In the genomic region with DNA sequence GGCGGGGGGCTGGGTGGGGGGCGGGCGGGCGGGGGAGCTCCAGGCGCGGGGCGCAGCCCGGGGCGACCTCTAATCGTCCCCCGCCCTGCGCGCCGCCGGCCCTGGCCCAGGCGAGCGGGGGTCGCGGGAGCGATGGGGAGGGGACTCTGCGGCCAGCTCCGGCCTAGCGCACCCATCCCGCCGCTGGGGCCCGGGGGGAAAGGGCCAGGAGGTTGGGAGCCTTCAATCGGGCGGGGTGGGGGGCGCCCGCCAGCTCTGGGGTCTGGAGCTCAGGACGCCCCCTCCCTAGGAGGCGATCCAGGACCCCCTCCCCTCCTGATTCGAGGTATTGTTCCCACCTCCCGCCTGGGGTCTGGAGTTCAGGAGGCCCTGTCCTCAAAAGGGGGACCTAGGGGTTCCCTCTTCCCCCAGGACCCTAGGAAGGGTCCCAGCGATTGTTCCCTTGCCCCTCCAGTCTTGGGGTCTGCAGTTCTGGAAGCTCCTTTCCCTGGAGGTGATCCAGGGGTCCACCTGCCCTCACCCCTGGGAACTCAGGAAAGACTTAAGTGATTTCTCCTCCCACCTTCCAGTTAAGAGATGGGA, we compare ENCODE assay signal across 1 cellular context.
TF ChIP-seq lines count a peak whose summit lies in the region.

No MANE protein-coding gene starts in this region.

TF ChIP-seq in H1, 55 proteins besides CTCF, POLR2A, EP300 and RAD21:
- TF ChIP-seq SRF (IDR thresholded peaks at IDR 0.05; ENCODE audit: low read depth, low read length) (no peak), KDM4A (IDR thresholded peaks at IDR 0.05; ENCODE audit: low read depth, low read length, severe bottlenecking) (peak; percentile 25), PHF8 (conservative IDR thresholded peaks at IDR 0.05; ENCODE audit: low read depth, low read length) (0 out of 2 replicates have a peak, but pooled peaks have one; percentile 9)
